8 cellular contexts compared by ENCODE assay signal in the genomic region with DNA sequence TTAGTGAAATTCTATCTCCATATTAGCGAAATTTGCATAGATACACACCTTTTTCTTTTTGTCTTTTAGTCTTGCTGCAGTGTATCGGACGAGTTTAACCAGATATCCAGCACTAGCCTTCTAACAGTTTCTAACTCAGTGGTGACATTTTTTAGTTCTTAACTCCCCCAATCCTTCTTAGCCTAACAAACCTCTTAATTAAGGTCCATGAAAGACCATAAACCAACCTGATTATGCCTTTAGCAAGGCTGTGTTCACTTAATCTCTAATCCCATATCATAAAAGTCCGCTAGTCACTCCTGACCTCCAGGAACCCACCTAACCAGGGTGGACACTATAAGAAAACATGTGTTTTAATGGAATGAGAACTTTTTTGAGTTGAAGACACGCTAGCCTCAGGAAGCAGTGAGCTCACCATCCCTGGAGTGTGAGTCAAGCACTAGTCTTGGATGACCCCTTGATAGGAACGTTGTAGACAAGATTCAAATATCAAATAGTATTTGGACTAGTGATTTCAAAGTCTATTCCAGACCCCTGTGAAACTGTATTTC. TPM values are rescaled to one million over a fixed set of nuclear protein-coding genes. Genes with fewer than 3 reads are reported as not detected.
DNase-seq lines count a peak whose midpoint lies in the region; ATAC-seq and TF ChIP-seq lines count a peak whose summit lies in the region.

No MANE protein-coding gene starts in this region.

- H3K4me1 ChIP-seq in thoracic aorta (ENCODE audit: control insufficient read depth in 1 of 2, low read depth in 2 of 2), result peaks cover 16 to 26% of the 10 kb centered on the region in 2 donors

- TF ChIP-seq CTCF in thoracic aorta (IDR thresholded peaks at IDR 0.05), result no peak

- H3K4me3 ChIP-seq in thoracic aorta, result peak overlapping the region; percentile 89

- no peaks in the 10 kb centered on the region for H3K27me3 ChIP-seq in layer of hippocampus (ENCODE audit: control insufficient read depth, insufficient read depth, low read length)
- H3K27me3 ChIP-seq in thoracic aorta (replicated peaks; ENCODE audit: insufficient read depth), result no peaks in the 10 kb centered on the region

- ATAC-seq in thoracic aorta (ENCODE audit: insufficient number of reproducible peaks, low FRiP score, low read depth), result no peak
- ATAC-seq in GM18498 (IDR thresholded peaks at IDR 0.05; ENCODE audit: unreplicated experiment), result no peak

- no peaks in the 10 kb centered on the region for H3K36me3 ChIP-seq in thoracic aorta

- peak; percentile 96 for DNase-seq in ELR (ENCODE audit: low read depth)
- peak; percentile 90 for DNase-seq in LHCN-M2 (ENCODE audit: low read depth)
- no peak for DNase-seq in thoracic aorta (ENCODE audit: low spot score)
- DNase-seq in NCI-H748 (lab: John Stamatoyannopoulos, UW; ENCODE audit: unreplicated experiment), result no peak
- DNase-seq in anterior cingulate cortex (lab: John Stamatoyannopoulos, UW), result no peak

- H3K9me3 ChIP-seq in thoracic aorta, result no peaks in the 10 kb centered on the region

- peak overlapping the region; percentile 45 for H3K27ac ChIP-seq in angular gyrus (ENCODE audit: low read depth, low read length)
- peak overlapping the region; percentile 15 for H3K27ac ChIP-seq in layer of hippocampus (ENCODE audit: low read depth, low read length)
- peak overlapping the region; percentile 93 to 99 for H3K27ac ChIP-seq in thoracic aorta

RNA-seq across cellular contexts. Expression of gene CDKN1B, which starts 9.4 kb away (rescaled TPM):
- 21.2 and 27.4 TPM in 2 replicates for total RNA-seq in LHCN-M2 (2014; rRNA removed)
- polyA plus RNA-seq in LHCN-M2 (2012), result 9.2 TPM
- 10 to 100 TPM; 61.9 to 63.5 TPM for total RNA-seq in thoracic aorta

RNA-seq across cellular contexts. Expression of gene GPR19, which starts 30.6 kb away (rescaled TPM):
- total RNA-seq in LHCN-M2 (2014; rRNA removed) (0.34 and 0.64 TPM in 2 replicates), thoracic aorta (under 1 TPM in 1 of 2 donors, not detected in 1; 0.35 TPM)
- polyA plus RNA-seq in LHCN-M2 (2012), result 0.09 TPM

RNA-seq across cellular contexts. Expression of gene APOLD1, which starts 58.8 kb away (rescaled TPM):
- total RNA-seq in LHCN-M2 (2014; rRNA removed) (8.0 and 9.3 TPM in 2 replicates), thoracic aorta (10 to 100 TPM; 38.4 to 70.7 TPM)
- 2.3 TPM for polyA plus RNA-seq in LHCN-M2 (2012)

Comparison
In these comparisons a context has a peak if more than half of its experiments do, and no peak if none do; other contexts are left out.
1. DNase-seq: peak in ELR (single experiment) and LHCN-M2 (single experiment); none in thoracic aorta (single experiment), NCI-H748 (single experiment) and anterior cingulate cortex (0 of 58).
2. H3K27ac ChIP-seq: peak in every context shown above with its lines; median percentile 96 in thoracic aorta; 45 in angular gyrus; 15 in layer of hippocampus.